In genomic region chr1:165902565-165902964, GRCh38 we compare ENCODE assay signal across 18 cellular contexts.
DNase-seq lines count a peak whose midpoint lies in the region; ATAC-seq, FAIRE-seq and TF ChIP-seq lines count a peak whose summit lies in the region.
"Had no signal": no experiment of that assay in that cellular context is flagged by ENCODE, and none has a peak within 500 bp of the region (broad histone marks: within the 10 kb centered on the region; RNA-seq: fewer than 3 reads in every experiment).

No MANE protein-coding gene starts in this region.

- TF ChIP-seq POLR2A in HepG2 (IDR thresholded peaks at IDR 0.05; ENCODE audit: insufficient read depth in 1 of 2, low read depth in 2 of 2, low read length in 2 of 2) (no peak), right lobe of liver (IDR thresholded peaks at IDR 0.05) (no peak), endothelial cell of umbilical vein (IDR thresholded peaks at IDR 0.05; ENCODE audit: low read depth, low read length) (no peak)

- peak overlapping the region; percentile 21 for H4K91ac ChIP-seq in mesenchymal stem cell (ENCODE audit: low read length)

- H3K27me3 ChIP-seq in HepG2 (ENCODE audit: control insufficient read depth in 1 of 2, insufficient read depth in 2 of 2, low read length in 2 of 2), result no peaks in the 10 kb centered on the region
- no peaks in the 10 kb centered on the region for H3K27me3 ChIP-seq in right lobe of liver
- no peaks in the 10 kb centered on the region for H3K27me3 ChIP-seq in endothelial cell of umbilical vein (ENCODE audit: control insufficient read depth in 2 of 2, insufficient read depth in 2 of 2, low read length in 2 of 2)
- no peaks in the 10 kb centered on the region for H3K27me3 ChIP-seq in mesenchymal stem cell (ENCODE audit: control insufficient read depth in 1 of 2, insufficient read depth in 1 of 2, low read length in 2 of 2)
- H3K27me3 ChIP-seq: BLaER1 had no signal

- in situ Hi-C loops in HepG2 (cut with HindIII; ENCODE audit: extremely low pct_ligation_motif_present, low pct_unique_long_range_greater_than_20kb), result loop anchor here (25.0 kb wide), 1 partner anchor 490 kb away; no protein-coding TSS in a partner anchor

- H3K36me3 Mint-ChIP-seq in chondrocyte (ENCODE audit: low read depth), result peaks cover 11% of the 10 kb centered on the region
- H3K36me3 Mint-ChIP-seq: CD4-positive, alpha-beta memory T cell had no signal

- no peak overlapping the region for H3K4me3 ChIP-seq in HepG2 (replicated peaks in 1 of 3; ENCODE audit: insufficient read depth in 1 of 3, low read depth in 2 of 3, low read length in 3 of 3)
- H3K4me3 ChIP-seq in right lobe of liver, result no peak overlapping the region
- H3K4me3 ChIP-seq in endothelial cell of umbilical vein (replicated peaks in 1 of 3; ENCODE audit: insufficient read depth in 1 of 3, low read depth in 1 of 3, low read length in 3 of 3), result no peak overlapping the region
- no peak overlapping the region for H3K4me3 ChIP-seq in mesenchymal stem cell (ENCODE audit: insufficient read depth in 1 of 2, low read depth in 1 of 2, low read length in 2 of 2)
- H3K4me3 ChIP-seq: BLaER1 had no signal

- H3K4me1 ChIP-seq in HepG2 (ENCODE audit: insufficient read depth, low read length) (peaks cover 87% of the 10 kb centered on the region), right lobe of liver (peaks cover 0 to 10% (median 0%) of the 10 kb centered on the region in 4 donors), endothelial cell of umbilical vein (ENCODE audit: control insufficient read depth, extremely low read depth, insufficient read depth, low read length) (peaks cover 57% of the 10 kb centered on the region), mesenchymal stem cell (ENCODE audit: control insufficient read depth, insufficient read depth, low read depth, low read length) (peaks cover 33% of the 10 kb centered on the region)

- CTCF ChIA-PET in HepG2 (lab: Yijun Ruan, JAX; ENCODE audit: low intra/inter-chr PET ratio, low total read pairs), result no interaction called here
- CTCF ChIA-PET in endothelial cell of umbilical vein (lab: Charles Lee), result interaction anchor here (2.1 to 2.9 kb wide), 2 partner anchors 8 to 19 kb away, joined by 6 to 13 read pairs; no protein-coding TSS in a partner anchor

- H2BK12ac ChIP-seq in mesenchymal stem cell (ENCODE audit: low read length in 2 of 2), result peak overlapping the region in 1 of 2 experiments; percentile 49

- H3K36me3 ChIP-seq in HepG2 (replicated peaks in 1 of 2; ENCODE audit: control insufficient read depth in 1 of 2, insufficient read depth in 2 of 2, low read length in 2 of 2) (peaks cover 27 to 57% of the 10 kb centered on the region in 2 experiments), right lobe of liver (no peaks in the 10 kb centered on the region), endothelial cell of umbilical vein (ENCODE audit: control insufficient read depth in 2 of 2, extremely low read depth in 1 of 2, insufficient read depth in 2 of 2, low read length in 2 of 2) (peaks cover 0 to 6% of the 10 kb centered on the region in 2 experiments), mesenchymal stem cell (ENCODE audit: control insufficient read depth in 1 of 2, insufficient read depth in 2 of 2, low read depth in 1 of 2, low read length in 2 of 2) (peaks cover 22 to 35% of the 10 kb centered on the region in 2 experiments)

- no peak overlapping the region for H2BK5ac ChIP-seq in mesenchymal stem cell (ENCODE audit: low read depth, low read length, poor library complexity, severe bottlenecking)

- H2AFZ ChIP-seq in HepG2 (ENCODE audit: low read length) (no peak overlapping the region), endothelial cell of umbilical vein (ENCODE audit: low read depth, low read length) (no peak overlapping the region), mesenchymal stem cell (ENCODE audit: low read depth, low read length) (no peak overlapping the region)

- BruUV-seq in HepG2 (replicated peaks; lab: Mats Ljungman, UMichigan), result no TSS peak
- no TSS peak for BruUV-seq in endothelial cell of umbilical vein (replicated peaks; lab: Mats Ljungman, UMichigan)

- no peaks in the 10 kb centered on the region for H3K9me3 Mint-ChIP-seq in chondrocyte (ENCODE audit: low read depth)
- H3K9me3 Mint-ChIP-seq: CD14-positive monocyte; CD4-positive, alpha-beta memory T cell had no signal

- DNase-seq in HepG2 (ENCODE audit: low spot score) (no peak), right lobe of liver (no peak), endothelial cell of umbilical vein (ENCODE audit: low read depth, low spot score) (no peak), mesenchymal stem cell (no peak), cerebellar cortex (ENCODE audit: low spot score) (no peak), chondrocyte (ENCODE audit: low spot score) (no peak), mesenteric fat pad (ENCODE audit: low spot score) (no peak), activated gamma-delta T cell (lab: John Stamatoyannopoulos, UW) (no peak)
- DNase-seq: 8988T; CD4-positive, alpha-beta memory T cell; DMS153; DMS79; GF-D8; GOT3; H7 had no signal

- H4K8ac ChIP-seq in mesenchymal stem cell (ENCODE audit: low read length), result peak overlapping the region; percentile 22

- H4K20me1 ChIP-seq in HepG2 (ENCODE audit: insufficient read depth, low read length), result no peaks in the 10 kb centered on the region
- H4K20me1 ChIP-seq in endothelial cell of umbilical vein (replicated peaks; ENCODE audit: control insufficient read depth, extremely low read depth, insufficient read depth, low read length), result no peaks in the 10 kb centered on the region

- H3K27me3 Mint-ChIP-seq in chondrocyte (ENCODE audit: low read depth), result no peaks in the 10 kb centered on the region
- H3K27me3 Mint-ChIP-seq: CD4-positive, alpha-beta memory T cell had no signal

- dilution Hi-C loops in endothelial cell of umbilical vein (cut with MboI; ENCODE audit: extremely low pct_ligation_motif_present, low sequenced_read_pairs), result no loop called here

- no peak overlapping the region for H3K4me2 ChIP-seq in HepG2 (ENCODE audit: low read depth, low read length)
- H3K4me2 ChIP-seq in endothelial cell of umbilical vein (ENCODE audit: insufficient read depth, low read length), result no peak overlapping the region
- H3K4me2 ChIP-seq in mesenchymal stem cell (ENCODE audit: low read length, poor library complexity, severe bottlenecking), result no peak overlapping the region
- H3K4me2 ChIP-seq: BLaER1 had no signal

- H3K79me2 ChIP-seq in HepG2 (ENCODE audit: insufficient read depth, low read length) (peaks cover 3% of the 10 kb centered on the region), endothelial cell of umbilical vein (ENCODE audit: control insufficient read depth, insufficient read depth, low read length) (peaks cover 36% of the 10 kb centered on the region)

- FAIRE-seq in HepG2 (lab: Jason Lieb, UNC) (no peak), endothelial cell of umbilical vein (lab: Jason Lieb, UNC) (no peak)
- FAIRE-seq: HTR-8/SVneo had no signal

- 97% methylated on average over 4 of the region's 4 CpGs for WGBS in HepG2 (ENCODE audit: low lambda C conversion rate)
- WGBS in right lobe of liver (ENCODE audit: insufficient coverage, low coverage, low lambda C conversion rate, missing lambda C conversion rate), result no CpG with 5 or more reads among the region's 4 CpGs
- 98% methylated on average over 4 of the region's 4 CpGs for WGBS in mesenchymal stem cell

- H3K4ac ChIP-seq in mesenchymal stem cell (ENCODE audit: low read depth in 1 of 2, low read length in 2 of 2), result peak overlapping the region in 1 of 2 experiments; percentile 52

- no peak overlapping the region for H3K4me3 Mint-ChIP-seq in chondrocyte (ENCODE audit: unreplicated experiment)
- H3K4me3 Mint-ChIP-seq: CD14-positive monocyte; CD4-positive, alpha-beta memory T cell had no signal

- TF ChIP-seq CTCF in HepG2 (CRISPR knock-in tag; IDR thresholded peaks at IDR 0.05), result no peak
- no peak for TF ChIP-seq CTCF in right lobe of liver (IDR thresholded peaks at IDR 0.05)
- TF ChIP-seq CTCF in endothelial cell of umbilical vein (IDR thresholded peaks at IDR 0.05; ENCODE audit: extremely low read depth in 1 of 2, insufficient read depth in 1 of 2, low read depth in 1 of 2, low read length in 2 of 2), result no peak
- TF ChIP-seq CTCF in chondrocyte (IDR thresholded peaks at IDR 0.05), result no peak

- no peak for ATAC-seq in HepG2
- ATAC-seq in right lobe of liver, result no peak

- TF ChIP-seq EP300 in HepG2 (IDR thresholded peaks at IDR 0.05; ENCODE audit: low read depth in 2 of 2, low read length in 2 of 2), result no peak
- no peak for TF ChIP-seq EP300 in HepG2 (CRISPR knock-in tag; IDR thresholded peaks at IDR 0.05; ENCODE audit: borderline replicate concordance)

- H3K23ac ChIP-seq in mesenchymal stem cell (ENCODE audit: low read length in 2 of 2), result no peak overlapping the region

- H2BK120ac ChIP-seq in mesenchymal stem cell (ENCODE audit: low read depth, low read length), result no peak overlapping the region

- no peak overlapping the region for H2BK15ac ChIP-seq in mesenchymal stem cell (ENCODE audit: low read depth, poor library complexity, severe bottlenecking)

- intact Hi-C loops in HepG2 (cut with micrococcal nuclease; ENCODE audit: unreplicated experiment) (no loop called here), right lobe of liver (cut with DNase I) (no loop called here), endothelial cell of umbilical vein (cut with micrococcal nuclease) (loop anchor here (2.0 kb wide), 2 partner anchors 18 to 134 kb away; partner anchors contain the start of gene TMCO1)

- H3K9me3 ChIP-seq in HepG2 (ENCODE audit: low read length) (no peaks in the 10 kb centered on the region), right lobe of liver (no peaks in the 10 kb centered on the region), endothelial cell of umbilical vein (replicated peaks; ENCODE audit: control insufficient read depth, insufficient read depth, low read length) (no peaks in the 10 kb centered on the region), mesenchymal stem cell (ENCODE audit: control insufficient read depth, low read length) (no peaks in the 10 kb centered on the region)
- H3K9me3 ChIP-seq: BLaER1 had no signal

- H3K9me1 ChIP-seq in endothelial cell of umbilical vein (replicated peaks; ENCODE audit: control insufficient read depth, extremely low read depth, insufficient read depth, low read length), result no peaks in the 10 kb centered on the region

- H3K4me1 Mint-ChIP-seq in chondrocyte (ENCODE audit: low read depth), result peaks cover 58% of the 10 kb centered on the region

- H3K9ac ChIP-seq in HepG2 (ENCODE audit: insufficient read depth, low read depth, low read length) (no peak overlapping the region), endothelial cell of umbilical vein (replicated peaks; ENCODE audit: extremely low read depth, insufficient read depth, low read length) (no peak overlapping the region), mesenchymal stem cell (ENCODE audit: low read length) (no peak overlapping the region)
- H3K9ac ChIP-seq: BLaER1 had no signal

- H3K14ac ChIP-seq in mesenchymal stem cell (ENCODE audit: low read length in 2 of 2), result no peak overlapping the region

- no peak for TF ChIP-seq RAD21 in HepG2 (CRISPR knock-in tag; IDR thresholded peaks at IDR 0.05)

- H3K18ac ChIP-seq in mesenchymal stem cell (ENCODE audit: low read depth in 1 of 2, low read length in 2 of 2), result no peak overlapping the region

- H3K27ac Mint-ChIP-seq in chondrocyte (ENCODE audit: unreplicated experiment), result no peak overlapping the region
- H3K27ac Mint-ChIP-seq: CD4-positive, alpha-beta memory T cell had no signal

- peaks cover 28% of the 10 kb centered on the region for H3K79me1 ChIP-seq in mesenchymal stem cell (replicated peaks; ENCODE audit: low read length, poor library complexity, severe bottlenecking)

- H3K27ac ChIP-seq in HepG2 (ENCODE audit: extremely low read length, insufficient read depth, low read length), result peak overlapping the region; percentile 84
- no peak overlapping the region for H3K27ac ChIP-seq in right lobe of liver
- peak overlapping the region; percentile 78 for H3K27ac ChIP-seq in endothelial cell of umbilical vein (ENCODE audit: insufficient read depth, low read depth, low read length)
- no peak overlapping the region for H3K27ac ChIP-seq in mesenchymal stem cell (ENCODE audit: low read length, poor library complexity, severe bottlenecking)
- H3K27ac ChIP-seq: BLaER1 had no signal

- POLR2A ChIA-PET in HepG2 (lab: Yijun Ruan, JAX), result interaction anchor here (0.9 kb wide), 1 partner anchor 8 kb away, joined by 3 read pairs; no protein-coding TSS in a partner anchor
- POLR2A ChIA-PET in endothelial cell of umbilical vein (lab: Charles Lee), result interaction anchor here (1.6 kb wide), 1 partner anchor 18 kb away, joined by 3 read pairs; no protein-coding TSS in a partner anchor

- H2AK5ac ChIP-seq in mesenchymal stem cell (ENCODE audit: low read length, severe bottlenecking), result no peak overlapping the region

Comparison
In these comparisons a context has a peak if more than half of its experiments do, and no peak if none do; other contexts are left out.
1. H3K27ac ChIP-seq: peak in HepG2 (single experiment) and endothelial cell of umbilical vein (single experiment); none in right lobe of liver (0 of 3) and mesenchymal stem cell (single experiment).